23 cellular contexts compared by ENCODE assay signal in the genomic region with DNA sequence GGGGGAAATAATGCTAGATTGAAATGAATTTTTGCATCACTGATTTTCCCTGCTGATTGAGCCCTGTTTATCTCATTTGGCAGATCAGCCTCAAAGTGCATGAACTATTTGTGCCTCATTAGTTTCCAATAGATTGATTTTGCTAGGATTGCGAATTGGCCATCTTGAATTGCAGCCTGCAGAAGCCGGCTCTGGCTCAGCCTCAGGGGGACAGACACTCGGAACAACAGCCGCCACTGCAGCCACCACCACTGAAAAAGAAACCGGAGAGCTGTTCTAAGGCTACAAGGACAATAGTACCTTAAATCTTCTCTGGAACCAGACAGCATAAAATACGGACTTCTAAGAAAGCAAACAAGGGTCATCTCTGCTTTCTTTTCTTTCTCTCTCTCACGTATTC. TPM values are rescaled to one million over a fixed set of nuclear protein-coding genes. Genes with fewer than 3 reads are reported as not detected.
DNase-seq lines count a peak whose midpoint lies in the region; ATAC-seq and TF ChIP-seq lines count a peak whose summit lies in the region.
"Had no signal": no experiment of that assay in that cellular context is flagged by ENCODE, and none has a peak within 500 bp of the region (broad histone marks: within the 10 kb centered on the region; RNA-seq: fewer than 3 reads in every experiment).

No MANE protein-coding gene starts in this region.

- no peaks in the 10 kb centered on the region for H3K36me3 Mint-ChIP-seq in WTC11
- H3K36me3 Mint-ChIP-seq: CD14-positive monocyte, IgD-negative memory B cell had no signal

- TF ChIP-seq CTCF in left ventricle myocardium inferior (IDR thresholded peaks at IDR 0.05; ENCODE audit: borderline replicate concordance) (no peak), parathyroid adenoma (IDR thresholded peaks at IDR 0.05) (no peak), MM.1S (IDR thresholded peaks at IDR 0.05; ENCODE audit: low read length) (no peak), WTC11 (IDR thresholded peaks at IDR 0.05) (no peak)

- H2BK5ac ChIP-seq in mesenchymal stem cell (ENCODE audit: low read depth, low read length, poor library complexity, severe bottlenecking), result no peak overlapping the region

- no peak overlapping the region for H2BK12ac ChIP-seq in mesenchymal stem cell (ENCODE audit: low read length in 2 of 2)

- ATAC-seq in left ventricle myocardium superior, result no peak
- ATAC-seq in WTC11, result no peak

- H3K79me2 ChIP-seq in parathyroid adenoma, result no peaks in the 10 kb centered on the region
- H3K79me2 ChIP-seq in MM.1S (ENCODE audit: low read length), result no peaks in the 10 kb centered on the region

- no peaks in the 10 kb centered on the region for H3K9me3 Mint-ChIP-seq in WTC11
- H3K9me3 Mint-ChIP-seq: H9 had no signal

- peaks cover 8% of the 10 kb centered on the region for H3K4me1 Mint-ChIP-seq in WTC11
- H3K4me1 Mint-ChIP-seq: IgD-negative memory B cell had no signal

- peak overlapping the region; percentile 15 for H3K4me3 ChIP-seq in left ventricle myocardium inferior
- H3K4me3 ChIP-seq in mesenchymal stem cell (ENCODE audit: insufficient read depth in 1 of 2, low read depth in 1 of 2, low read length in 2 of 2), result no peak overlapping the region
- H3K4me3 ChIP-seq in parathyroid adenoma (ENCODE audit: low read depth, low read length), result no peak overlapping the region
- H3K4me3 ChIP-seq in MM.1S (ENCODE audit: low read length), result no peak overlapping the region

- no peak overlapping the region for H3K4me3 Mint-ChIP-seq in WTC11
- H3K4me3 Mint-ChIP-seq: CD14-positive monocyte, H9, IgD-negative memory B cell had no signal

- intact Hi-C loops in left ventricle myocardium inferior (cut with micrococcal nuclease) (no loop called here), left ventricle myocardium superior (cut with micrococcal nuclease) (no loop called here)

- H4K91ac ChIP-seq in mesenchymal stem cell (ENCODE audit: low read length), result no peak overlapping the region

- H3F3A ChIP-seq in MM.1S (ENCODE audit: insufficient read depth, low read length), result no peaks in the 10 kb centered on the region

- H3K4ac ChIP-seq in mesenchymal stem cell (ENCODE audit: low read depth in 1 of 2, low read length in 2 of 2), result no peak overlapping the region

- POLR2A ChIA-PET in WTC11 (lab: Charles Lee), result no interaction called here

- peaks cover 31% of the 10 kb centered on the region for H3K4me1 ChIP-seq in left ventricle myocardium inferior
- H3K4me1 ChIP-seq in mesenchymal stem cell (ENCODE audit: control insufficient read depth, insufficient read depth, low read depth, low read length), result peaks cover 2% of the 10 kb centered on the region
- no peaks in the 10 kb centered on the region for H3K4me1 ChIP-seq in parathyroid adenoma
- no peaks in the 10 kb centered on the region for H3K4me1 ChIP-seq in MM.1S (ENCODE audit: low read length)

- WGBS in mesenchymal stem cell, result 70% methylated on average over 7 of the region's 7 CpGs

- H3K23ac ChIP-seq in mesenchymal stem cell (ENCODE audit: low read length in 2 of 2), result no peak overlapping the region

- H3K36me3 ChIP-seq in left ventricle myocardium inferior, result no peaks in the 10 kb centered on the region
- H3K36me3 ChIP-seq in mesenchymal stem cell (ENCODE audit: control insufficient read depth in 1 of 2, insufficient read depth in 2 of 2, low read depth in 1 of 2, low read length in 2 of 2), result no peaks in the 10 kb centered on the region
- H3K36me3 ChIP-seq in parathyroid adenoma (ENCODE audit: control insufficient read depth, insufficient read depth, low read length), result no peaks in the 10 kb centered on the region
- no peaks in the 10 kb centered on the region for H3K36me3 ChIP-seq in MM.1S (replicated peaks; ENCODE audit: insufficient read depth, low read length)

- H3K9me3 ChIP-seq in left ventricle myocardium inferior (replicated peaks) (no peaks in the 10 kb centered on the region), mesenchymal stem cell (ENCODE audit: control insufficient read depth, low read length) (no peaks in the 10 kb centered on the region), parathyroid adenoma (ENCODE audit: control insufficient read depth, low read length) (no peaks in the 10 kb centered on the region), MM.1S (replicated peaks; ENCODE audit: insufficient read depth, low read length) (no peaks in the 10 kb centered on the region)

- peak overlapping the region; percentile 20 for H3K9ac ChIP-seq in mesenchymal stem cell (ENCODE audit: low read length)
- H3K9ac ChIP-seq in parathyroid adenoma, result no peak overlapping the region
- H3K9ac ChIP-seq in MM.1S (ENCODE audit: low read length), result no peak overlapping the region

- H3K27me3 ChIP-seq in left ventricle myocardium inferior (ENCODE audit: low read depth) (no peaks in the 10 kb centered on the region), mesenchymal stem cell (ENCODE audit: control insufficient read depth in 1 of 2, insufficient read depth in 1 of 2, low read length in 2 of 2) (peaks cover 7 to 29% of the 10 kb centered on the region in 2 experiments), parathyroid adenoma (ENCODE audit: control insufficient read depth, insufficient read depth, low read length) (no peaks in the 10 kb centered on the region), MM.1S (replicated peaks; ENCODE audit: insufficient read depth, low read length) (no peaks in the 10 kb centered on the region)

- CTCF ChIA-PET in WTC11 (lab: Charles Lee), result no interaction called here

- H3K9me2 ChIP-seq in MM.1S (replicated peaks; ENCODE audit: insufficient read depth, low read length), result no peaks in the 10 kb centered on the region

- no peaks in the 10 kb centered on the region; the same call in 1 of the 2 replicates for H3K27me3 Mint-ChIP-seq in WTC11 (ENCODE audit: low read depth)

- no peak overlapping the region for H3K14ac ChIP-seq in mesenchymal stem cell (ENCODE audit: low read length in 2 of 2)

- H3K27ac ChIP-seq in left ventricle myocardium inferior (replicated peaks) (peak overlapping the region; percentile 21), mesenchymal stem cell (ENCODE audit: low read length, poor library complexity, severe bottlenecking) (no peak overlapping the region), parathyroid adenoma (no peak overlapping the region), MM.1S (ENCODE audit: low read length) (no peak overlapping the region)

- H3K18ac ChIP-seq in mesenchymal stem cell (ENCODE audit: low read depth in 1 of 2, low read length in 2 of 2), result no peak overlapping the region

- no peak for DNase-seq in left ventricle myocardium inferior
- no peak for DNase-seq in left ventricle myocardium superior
- DNase-seq in mesenchymal stem cell, result no peak
- no peak for DNase-seq in OCI-M2 (lab: John Stamatoyannopoulos, UW; ENCODE audit: unreplicated experiment)
- DNase-seq in MM.1S, result no peak
- no peak for DNase-seq in DMS79 (lab: John Stamatoyannopoulos, UW)
- no peak for DNase-seq in WTC11 (ENCODE audit: low spot score)
- DNase-seq: 8988T, DND-41, H9, Karpas-422, NCI-H1048, NCI-H1436, NCI-H2029 treated with DMSO at 0.1 percent for 48 hours, NCI-H510A, NCI-H82, OCI-M1, RPMI8226, SIG-M5 had no signal

- no peak overlapping the region for H2BK15ac ChIP-seq in mesenchymal stem cell (ENCODE audit: low read depth, poor library complexity, severe bottlenecking)

- H4K8ac ChIP-seq in mesenchymal stem cell (ENCODE audit: low read length), result no peak overlapping the region

- no peaks in the 10 kb centered on the region for H3K79me1 ChIP-seq in mesenchymal stem cell (replicated peaks; ENCODE audit: low read length, poor library complexity, severe bottlenecking)

- H3K4me2 ChIP-seq in mesenchymal stem cell (ENCODE audit: low read length, poor library complexity, severe bottlenecking) (no peak overlapping the region), parathyroid adenoma (ENCODE audit: low read length) (no peak overlapping the region), MM.1S (ENCODE audit: low read depth, low read length) (no peak overlapping the region)

- no peaks in the 10 kb centered on the region for H4K20me1 ChIP-seq in MM.1S (ENCODE audit: insufficient read depth, low read length)

- H3K27ac Mint-ChIP-seq in WTC11, result no peak overlapping the region
- H3K27ac Mint-ChIP-seq: CD14-positive monocyte, H9, IgD-negative memory B cell had no signal

- H2AK5ac ChIP-seq in mesenchymal stem cell (ENCODE audit: low read length, severe bottlenecking), result no peak overlapping the region

- H2AFZ ChIP-seq in mesenchymal stem cell (ENCODE audit: low read depth, low read length) (no peak overlapping the region), parathyroid adenoma (peak overlapping the region; percentile 13), MM.1S (ENCODE audit: low read length) (no peak overlapping the region)

- H2BK120ac ChIP-seq in mesenchymal stem cell (ENCODE audit: low read depth, low read length), result no peak overlapping the region

TF ChIP-seq in WTC11, 78 proteins besides CTCF, POLR2A, EP300 and RAD21 (continues in another document):
- TF ChIP-seq, protein P1, sequence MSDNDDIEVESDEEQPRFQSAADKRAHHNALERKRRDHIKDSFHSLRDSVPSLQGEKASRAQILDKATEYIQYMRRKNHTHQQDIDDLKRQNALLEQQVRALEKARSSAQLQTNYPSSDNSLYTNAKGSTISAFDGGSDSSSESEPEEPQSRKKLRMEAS (CRISPR knock-in tag; IDR thresholded peaks at IDR 0.05), result no peak
- TF ChIP-seq, protein P2, sequence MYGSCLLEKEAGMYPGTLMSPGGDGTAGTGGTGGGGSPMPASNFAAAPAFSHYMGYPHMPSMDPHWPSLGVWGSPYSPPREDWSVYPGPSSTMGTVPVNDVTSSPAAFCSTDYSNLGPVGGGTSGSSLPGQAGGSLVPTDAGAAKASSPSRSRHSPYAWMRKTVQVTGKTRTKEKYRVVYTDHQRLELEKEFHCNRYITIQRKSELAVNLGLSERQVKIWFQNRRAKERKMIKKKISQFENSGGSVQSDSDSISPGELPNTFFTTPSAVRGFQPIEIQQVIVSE (CRISPR knock-in tag; IDR thresholded peaks at IDR 0.05; ENCODE audit: borderline replicate concordance), result no peak
- TF ChIP-seq, protein P3, sequence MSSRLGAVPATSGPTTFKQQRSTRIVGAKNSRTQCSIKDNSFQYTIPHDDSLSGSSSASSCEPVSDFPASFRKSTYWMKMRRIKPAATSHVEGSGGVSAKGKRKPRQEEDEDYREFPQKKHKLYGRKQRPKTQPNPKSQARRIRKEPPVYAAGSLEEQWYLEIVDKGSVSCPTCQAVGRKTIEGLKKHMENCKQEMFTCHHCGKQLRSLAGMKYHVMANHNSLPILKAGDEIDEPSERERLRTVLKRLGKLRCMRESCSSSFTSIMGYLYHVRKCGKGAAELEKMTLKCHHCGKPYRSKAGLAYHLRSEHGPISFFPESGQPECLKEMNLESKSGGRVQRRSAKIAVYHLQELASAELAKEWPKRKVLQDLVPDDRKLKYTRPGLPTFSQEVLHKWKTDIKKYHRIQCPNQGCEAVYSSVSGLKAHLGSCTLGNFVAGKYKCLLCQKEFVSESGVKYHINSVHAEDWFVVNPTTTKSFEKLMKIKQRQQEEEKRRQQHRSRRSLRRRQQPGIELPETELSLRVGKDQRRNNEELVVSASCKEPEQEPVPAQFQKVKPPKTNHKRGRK (CRISPR knock-in tag; IDR thresholded peaks at IDR 0.05; ENCODE audit: borderline replicate concordance), result no peak

RNA-seq across cellular contexts. Expression of a gene that starts 11.3 kb away (rescaled TPM):
- total RNA-seq in left ventricle myocardium inferior, result 896 TPM
- 703 TPM for total RNA-seq in left ventricle myocardium superior
- 1.4 TPM for polyA plus RNA-seq in mesenchymal stem cell (2013, experiment 1 of 2)
- polyA plus RNA-seq in mesenchymal stem cell (2013, experiment 2 of 2), result 1.2 TPM
- 33.8 to 39.9 TPM (median 34.3 TPM) in 3 replicates for total RNA-seq in WTC11 (2021)
- total RNA-seq: G401 had no signal

Comparison
In these comparisons a context has a peak if more than half of its experiments do, and no peak if none do; other contexts are left out.
1. RNA of a gene that starts 11.3 kb away (total RNA-seq): 896 TPM in left ventricle myocardium inferior (single experiment) and 703 TPM in left ventricle myocardium superior (single experiment); 33.8 to 39.9 TPM in WTC11; every median in the first group is over 10 times any median in the second.